8 cellular contexts compared by ENCODE assay signal in genomic region chr1:65068202-65069011, GRCh38.
DNase-seq lines count a peak whose midpoint lies in the region; ATAC-seq, FAIRE-seq and TF ChIP-seq lines count a peak whose summit lies in the region.

No MANE protein-coding gene starts in this region.

- H3F3A ChIP-seq in DOHH2 (ENCODE audit: control insufficient read depth, insufficient read depth), result peaks cover 16% of the 10 kb centered on the region
- peaks cover 3% of the 10 kb centered on the region; the same call in 1 of the 2 replicates for H3F3A ChIP-seq in PC-9 (ENCODE audit: insufficient read depth, low read depth)

- no peaks in the 10 kb centered on the region for H3K9me3 ChIP-seq in DOHH2 (ENCODE audit: control insufficient read depth, insufficient read depth, low read length)
- H3K9me3 ChIP-seq in PC-9 (ENCODE audit: insufficient read depth, low read depth), result no peaks in the 10 kb centered on the region
- no peaks in the 10 kb centered on the region for H3K9me3 ChIP-seq in mammary epithelial cell (replicated peaks; ENCODE audit: insufficient read depth, low read length)
- no peaks in the 10 kb centered on the region for H3K9me3 ChIP-seq in HepG2 (ENCODE audit: low read length)
- H3K9me3 ChIP-seq in subcutaneous abdominal adipose tissue (ENCODE audit: control insufficient read depth in 5 of 5, low read length in 5 of 5), result no peaks in the 10 kb centered on the region

- WGBS in mammary epithelial cell (ENCODE audit: low coverage, missing lambda C conversion rate), result 2% methylated on average over 20 of the region's 20 CpGs
- WGBS in HepG2 (ENCODE audit: low lambda C conversion rate), result under 1% methylated on average over 20 of the region's 20 CpGs

- DNase-seq in H7 (peak; percentile 51), PC-9 (no peak), mammary epithelial cell (peak; percentile 28), HepG2 (ENCODE audit: low spot score) (no peak)
- DNase-seq in activated CD4-positive, CD25-positive, alpha-beta regulatory T cell (lab: John Stamatoyannopoulos, UW), result no peak
- DNase-seq in activated CD4-positive, CD25-positive, alpha-beta regulatory T cell treated with anti-CD3 and anti-CD28 coated beads, Interleukin-2, amount 50 U/mL, for 72 hours, result no peak

- H3K27ac ChIP-seq in DOHH2 (ENCODE audit: low read depth, low read length) (peak overlapping the region; percentile 58), PC-9 (peak overlapping the region; percentile 36; the same call in 1 of the 2 replicates), mammary epithelial cell (ENCODE audit: insufficient read depth, low read depth, low read length) (peak overlapping the region; percentile 18), HepG2 (ENCODE audit: extremely low read length, insufficient read depth, low read length) (peak overlapping the region; percentile 26), subcutaneous abdominal adipose tissue (ENCODE audit: low read depth, low read length) (peak overlapping the region; percentile 99)

- TF ChIP-seq EP300 in HepG2 (IDR thresholded peaks at IDR 0.05; ENCODE audit: low read depth in 2 of 2, low read length in 2 of 2) (no peak), HepG2 (CRISPR knock-in tag; IDR thresholded peaks at IDR 0.05; ENCODE audit: borderline replicate concordance) (no peak)

- in situ Hi-C loops in mammary epithelial cell (cut with MboI; ENCODE audit: low sequenced_read_pairs in 2 of 2) (loop anchor here (5.0 to 25.0 kb wide), 3 partner anchors 139 to 619 kb away; partner anchors contain the start of genes LEPR (in 1 of the 2) and LEPROT (in 1 of the 2)), HepG2 (cut with HindIII; ENCODE audit: extremely low pct_ligation_motif_present, low pct_unique_long_range_greater_than_20kb) (loop anchor here (5.0 kb wide), 2 partner anchors 79 to 139 kb away; partner anchors contain the start of gene AK4)

- TF ChIP-seq CTCF in DOHH2 (IDR thresholded peaks at IDR 0.05; ENCODE audit: low read depth, low read length, poor library complexity, severe bottlenecking) (no peak), PC-9 (conservative IDR thresholded peaks at IDR 0.05) (no peak), mammary epithelial cell (conservative IDR thresholded peaks at IDR 0.05 in 1 of 2, IDR thresholded peaks at IDR 0.05 in 1 of 2; ENCODE audit: extremely low read depth in 1 of 2, insufficient read depth in 1 of 2, low read depth in 1 of 2, low read length in 2 of 2) (no peak), HepG2 (CRISPR knock-in tag; IDR thresholded peaks at IDR 0.05) (no peak)

- no peak for TF ChIP-seq RAD21 in HepG2 (CRISPR knock-in tag; IDR thresholded peaks at IDR 0.05)

- H3K9ac ChIP-seq in mammary epithelial cell (ENCODE audit: insufficient read depth, low read length), result peak overlapping the region; percentile 48
- H3K9ac ChIP-seq in HepG2 (ENCODE audit: insufficient read depth, low read depth, low read length), result peak overlapping the region; percentile 78
- peak overlapping the region; percentile 90 to 95 (median 93) for H3K9ac ChIP-seq in subcutaneous abdominal adipose tissue (ENCODE audit: low read length in 5 of 5)

- peak overlapping the region; percentile 98 for H2AFZ ChIP-seq in PC-9
- H2AFZ ChIP-seq in mammary epithelial cell (ENCODE audit: low read depth, low read length), result peak overlapping the region; percentile 95
- peak overlapping the region; percentile 86 for H2AFZ ChIP-seq in HepG2 (ENCODE audit: low read length)

- no peaks in the 10 kb centered on the region for H4K20me1 ChIP-seq in DOHH2 (ENCODE audit: control insufficient read depth, insufficient read depth, low read depth, low read length)
- H4K20me1 ChIP-seq in PC-9 (ENCODE audit: insufficient read depth), result no peaks in the 10 kb centered on the region
- H4K20me1 ChIP-seq in mammary epithelial cell (ENCODE audit: insufficient read depth, low read length), result no peaks in the 10 kb centered on the region
- H4K20me1 ChIP-seq in HepG2 (ENCODE audit: insufficient read depth, low read length), result no peaks in the 10 kb centered on the region

- no TSS peak for BruUV-seq in PC-9 (replicated peaks; lab: Mats Ljungman, UMichigan)
- no TSS peak for BruUV-seq in mammary epithelial cell (replicated peaks; lab: Mats Ljungman, UMichigan)
- BruUV-seq in HepG2 (replicated peaks; lab: Mats Ljungman, UMichigan), result no TSS peak

- H3K36me3 ChIP-seq in DOHH2 (ENCODE audit: control insufficient read depth, low read length) (no peaks in the 10 kb centered on the region), H7 (replicated peaks; ENCODE audit: control insufficient read depth, insufficient read depth, low read length) (no peaks in the 10 kb centered on the region), PC-9 (ENCODE audit: low read depth) (no peaks in the 10 kb centered on the region), mammary epithelial cell (ENCODE audit: insufficient read depth, low read length) (no peaks in the 10 kb centered on the region), HepG2 (replicated peaks in 1 of 2; ENCODE audit: control insufficient read depth in 1 of 2, insufficient read depth in 2 of 2, low read length in 2 of 2) (no peaks in the 10 kb centered on the region), subcutaneous abdominal adipose tissue (ENCODE audit: control insufficient read depth in 5 of 5, insufficient read depth in 5 of 5, low read length in 5 of 5) (no peaks in the 10 kb centered on the region)

- H3K4me3 ChIP-seq in DOHH2 (ENCODE audit: low read length) (peak overlapping the region; percentile 81), H7 (ENCODE audit: insufficient read depth, low read depth, low read length) (peak overlapping the region; percentile 92), PC-9 (peak overlapping the region; percentile 79), mammary epithelial cell (replicated peaks in 1 of 3; ENCODE audit: insufficient read depth in 1 of 3, low read depth in 2 of 3, low read length in 3 of 3) (peak overlapping the region; percentile 65 to 80 (median 75)), HepG2 (replicated peaks in 1 of 3; ENCODE audit: insufficient read depth in 1 of 3, low read depth in 2 of 3, low read length in 3 of 3) (peak overlapping the region; percentile 64 to 84 (median 74)), subcutaneous abdominal adipose tissue (ENCODE audit: low read depth in 1 of 5, low read length in 5 of 5) (peak overlapping the region; percentile 92 to 99 (median 95))

- H3K79me2 ChIP-seq in DOHH2 (ENCODE audit: control insufficient read depth, low read length), result peaks cover 9% of the 10 kb centered on the region
- H3K79me2 ChIP-seq in PC-9 (ENCODE audit: low read depth), result no peaks in the 10 kb centered on the region
- no peaks in the 10 kb centered on the region for H3K79me2 ChIP-seq in mammary epithelial cell (ENCODE audit: insufficient read depth, low read length)
- no peaks in the 10 kb centered on the region for H3K79me2 ChIP-seq in HepG2 (ENCODE audit: insufficient read depth, low read length)

- FAIRE-seq in HepG2 (lab: Jason Lieb, UNC), result no peak

- TF ChIP-seq POLR2A in HepG2 (IDR thresholded peaks at IDR 0.05; ENCODE audit: insufficient read depth in 1 of 2, low read depth in 2 of 2, low read length in 2 of 2), result no peak

- dilution Hi-C loops in mammary epithelial cell (cut with HindIII; ENCODE audit: low sequenced_read_pairs), result no loop called here

- intact Hi-C loops in PC-9 (cut with micrococcal nuclease; ENCODE audit: unreplicated experiment), result loop anchor here (5.0 to 10.0 kb wide), 5 partner anchors 79 to 886 kb away; partner anchors contain the start of genes AK4 and RAVER2
- intact Hi-C loops in mammary epithelial cell (cut with micrococcal nuclease), result loop anchor here (5.0 kb wide), 1 partner anchor 354 kb away; the partner anchor contains the start of genes LEPR and LEPROT
- intact Hi-C loops in HepG2 (cut with micrococcal nuclease; ENCODE audit: unreplicated experiment), result loop anchor here (5.0 to 10.0 kb wide), 2 partner anchors 89 to 356 kb away; partner anchors contain the start of genes LEPR and LEPROT

- H3K27me3 ChIP-seq in DOHH2 (ENCODE audit: control insufficient read depth, low read length) (no peaks in the 10 kb centered on the region), H7 (ENCODE audit: control insufficient read depth, insufficient read depth, low read length) (no peaks in the 10 kb centered on the region), PC-9 (ENCODE audit: insufficient read depth, low read depth) (no peaks in the 10 kb centered on the region), mammary epithelial cell (ENCODE audit: insufficient read depth, low read length) (no peaks in the 10 kb centered on the region), HepG2 (ENCODE audit: control insufficient read depth in 1 of 2, insufficient read depth in 2 of 2, low read length in 2 of 2) (peaks cover 0 to 8% of the 10 kb centered on the region in 2 experiments; a peak in 2 of 5 replicates), subcutaneous abdominal adipose tissue (ENCODE audit: control insufficient read depth in 5 of 5, insufficient read depth in 4 of 5, low read length in 5 of 5) (no peaks in the 10 kb centered on the region)

- H3K4me2 ChIP-seq in DOHH2 (ENCODE audit: low read length), result peak overlapping the region; percentile 99
- peak overlapping the region; percentile 96 for H3K4me2 ChIP-seq in PC-9
- peak overlapping the region; percentile 88 for H3K4me2 ChIP-seq in mammary epithelial cell (ENCODE audit: insufficient read depth, low read depth, low read length)
- peak overlapping the region; percentile 95 for H3K4me2 ChIP-seq in HepG2 (ENCODE audit: low read depth, low read length)

- POLR2A ChIA-PET in PC-9 (lab: Charles Lee; ENCODE audit: unreplicated experiment) (no interaction called here), HepG2 (lab: Yijun Ruan, JAX) (no interaction called here)

- ATAC-seq in HepG2, result peak; percentile 21; the same call in 1 of the 3 replicates

- H3K9me2 ChIP-seq in DOHH2 (replicated peaks; ENCODE audit: control insufficient read depth, low read length) (no peaks in the 10 kb centered on the region), PC-9 (ENCODE audit: insufficient read depth) (no peaks in the 10 kb centered on the region)

- H3K4me1 ChIP-seq in DOHH2 (ENCODE audit: control insufficient read depth, low read length) (peaks cover 31% of the 10 kb centered on the region), PC-9 (replicated peaks; ENCODE audit: insufficient read depth) (peaks cover 13% of the 10 kb centered on the region; the same call in 1 of the 2 replicates), mammary epithelial cell (ENCODE audit: insufficient read depth, low read length) (peaks cover 14% of the 10 kb centered on the region), HepG2 (ENCODE audit: insufficient read depth, low read length) (peaks cover 14% of the 10 kb centered on the region; the same call in 1 of the 2 replicates), subcutaneous abdominal adipose tissue (ENCODE audit: control insufficient read depth in 5 of 5, insufficient read depth in 5 of 5, low read length in 5 of 5) (peaks cover 0 to 37% (median 32%) of the 10 kb centered on the region in 5 donors)

- CTCF ChIA-PET in PC-9 (lab: Charles Lee) (no interaction called here), mammary epithelial cell (lab: Charles Lee; ENCODE audit: low non-redundant PET) (no interaction called here), HepG2 (lab: Yijun Ruan, JAX; ENCODE audit: low intra/inter-chr PET ratio, low total read pairs) (no interaction called here)

Comparison
In these comparisons a context has a peak if more than half of its experiments do, and no peak if none do; other contexts are left out.
1. H3K27ac ChIP-seq: peak in every context shown above with its lines; median percentile 99 in subcutaneous abdominal adipose tissue; 58 in DOHH2; 36 in PC-9; 26 in HepG2; 18 in mammary epithelial cell.
2. DNase-seq: peak in H7 (single experiment) and mammary epithelial cell (single experiment); none in PC-9 (0 of 2), HepG2 (single experiment), activated CD4-positive, CD25-positive, alpha-beta regulatory T cell (0 of 4) and activated CD4-positive, CD25-positive, alpha-beta regulatory T cell treated with anti-CD3 and anti-CD28 coated beads, Interleukin-2, amount 50 U/mL, for 72 hours (single experiment).
3. Peak in every context shown above with its lines, with median percentiles within 50 percentile points of each other: H3K4me2 ChIP-seq, H3K4me3 ChIP-seq, H2AFZ ChIP-seq and H3K9ac ChIP-seq.